Comparison of ENCODE assay signal across 9 cellular contexts in genomic region chr14:24108336-24108874, GRCh38. TPM values are rescaled to one million over a fixed set of nuclear protein-coding genes. Genes with fewer than 3 reads are reported as not detected.
A peak's percentile ranks its signal among the peaks of the same experiment; 100 is the strongest.
DNase-seq lines count a peak whose midpoint lies in the region; ATAC-seq and TF ChIP-seq lines count a peak whose summit lies in the region.
"Had no signal": no experiment of that assay in that cellular context is flagged by ENCODE, and none has a peak within 500 bp of the region (broad histone marks: within the 10 kb centered on the region; RNA-seq: fewer than 3 reads in every experiment).

No MANE protein-coding gene starts in this region.

- H3K4me3 Mint-ChIP-seq in activated CD8-positive, alpha-beta T cell treated with anti-CD3 and anti-CD28 coated beads, Interleukin-2, amount 10 ng/mL, durations not matched to agents 7 days and 5 days = no peak overlapping the region
- peak overlapping the region in 1 of 3 experiments; percentile 6 for H3K4me3 Mint-ChIP-seq in nephron
- no peak overlapping the region for H3K4me3 Mint-ChIP-seq in endodermal cell

- no peak overlapping the region for H3K27ac ChIP-seq in endodermal cell (ENCODE audit: low read depth, low read length)

- no peak for DNase-seq in activated CD8-positive, alpha-beta T cell treated with anti-CD3 and anti-CD28 coated beads, Interleukin-2, amount 10 ng/mL, durations not matched to agents 7 days and 5 days
- DNase-seq in anterior cingulate cortex (lab: John Stamatoyannopoulos, UW) (no peak), endodermal cell (no peak)

- peak overlapping the region; percentile 97 for H3K27ac Mint-ChIP-seq in activated CD8-positive, alpha-beta T cell treated with anti-CD3 and anti-CD28 coated beads, Interleukin-2, amount 10 ng/mL, durations not matched to agents 7 days and 5 days
- peak overlapping the region; percentile 29 to 59 (median 53) for H3K27ac Mint-ChIP-seq in nephron
- no peak overlapping the region for H3K27ac Mint-ChIP-seq in endodermal cell

- H3K4me1 Mint-ChIP-seq in activated CD8-positive, alpha-beta T cell treated with anti-CD3 and anti-CD28 coated beads, Interleukin-2, amount 10 ng/mL, durations not matched to agents 7 days and 5 days (ENCODE audit: low read depth) = peaks cover 42% of the 10 kb centered on the region
- H3K4me1 Mint-ChIP-seq in nephron = peaks cover 6% of the 10 kb centered on the region
- peaks cover 3% of the 10 kb centered on the region for H3K4me1 Mint-ChIP-seq in endodermal cell

- peaks cover 21% of the 10 kb centered on the region for H3K36me3 Mint-ChIP-seq in activated CD8-positive, alpha-beta T cell treated with anti-CD3 and anti-CD28 coated beads, Interleukin-2, amount 10 ng/mL, durations not matched to agents 7 days and 5 days (ENCODE audit: low read depth)
- H3K36me3 Mint-ChIP-seq in nephron (ENCODE audit: low read depth) (peaks cover 11% of the 10 kb centered on the region), endodermal cell (ENCODE audit: low read depth) (peaks cover 20% of the 10 kb centered on the region)

- H3K4me1 ChIP-seq in endodermal cell (ENCODE audit: control insufficient read depth, insufficient read depth, low read length) = no peaks in the 10 kb centered on the region
- H3K4me1 ChIP-seq: HAP-1 had no signal

- POLR2A ChIA-PET in activated CD8-positive, alpha-beta T cell treated with anti-CD3 and anti-CD28 coated beads, Interleukin-2, amount 10 ng/mL, durations not matched to agents 7 days and 5 days (lab: Charles Lee) = interaction anchor here (0.7 to 6.7 kb wide), 13 partner anchors 14 to 155 kb away, joined by 3 to 89 read pairs (median 4); partner anchors contain the start of genes DHRS4, IRF9, PCK2 and PSME1

- no peaks in the 10 kb centered on the region for H3K27me3 Mint-ChIP-seq in activated CD8-positive, alpha-beta T cell treated with anti-CD3 and anti-CD28 coated beads, Interleukin-2, amount 10 ng/mL, durations not matched to agents 7 days and 5 days (ENCODE audit: low read depth)
- H3K27me3 Mint-ChIP-seq in nephron (ENCODE audit: low read depth) (no peaks in the 10 kb centered on the region), endodermal cell (ENCODE audit: insufficient read depth) (no peaks in the 10 kb centered on the region)

- no peaks in the 10 kb centered on the region for H3K27me3 ChIP-seq in endodermal cell (ENCODE audit: control insufficient read depth, insufficient read depth, low read length, poor library complexity, severe bottlenecking)

- WGBS in endodermal cell (ENCODE audit: insufficient coverage in 1 of 2, insufficient read length in 1 of 2), 2 experiments = 46 to 52% methylated on average over 3 to 5 of the region's 5 CpGs

- H3K9ac ChIP-seq in endodermal cell (ENCODE audit: extremely low read depth, low read length, poor library complexity, severe bottlenecking) = no peak overlapping the region

- H3K9me3 ChIP-seq in endodermal cell (ENCODE audit: control insufficient read depth, low read length) = peaks cover 21% of the 10 kb centered on the region
- H3K9me3 ChIP-seq: HAP-1 had no signal

- ATAC-seq in GM18511 (IDR thresholded peaks at IDR 0.05; ENCODE audit: unreplicated experiment) = peak; percentile 36
- peak; percentile 32 for ATAC-seq in HG02588 (IDR thresholded peaks at IDR 0.05; ENCODE audit: unreplicated experiment)
- ATAC-seq in activated CD8-positive, alpha-beta T cell treated with anti-CD3 and anti-CD28 coated beads, Interleukin-2, amount 10 ng/mL, durations not matched to agents 7 days and 5 days = no peak
- no peak for ATAC-seq in GM21717 (IDR thresholded peaks at IDR 0.05; ENCODE audit: unreplicated experiment)
- no peak for ATAC-seq in GM21381 (IDR thresholded peaks at IDR 0.05; ENCODE audit: unreplicated experiment)

- no peak overlapping the region for H3K4me3 ChIP-seq in endodermal cell (ENCODE audit: low read length)
- H3K4me3 ChIP-seq: HAP-1 had no signal

- no peak for TF ChIP-seq CTCF in nephron (IDR thresholded peaks at IDR 0.05; ENCODE audit: unreplicated experiment in 3 of 3)
- no peak for TF ChIP-seq CTCF in endodermal cell (conservative IDR thresholded peaks at IDR 0.05)

- H3K36me3 ChIP-seq in endodermal cell (ENCODE audit: control insufficient read depth, insufficient read depth, low read length) = peaks cover 8% of the 10 kb centered on the region

- H3K9me3 Mint-ChIP-seq in activated CD8-positive, alpha-beta T cell treated with anti-CD3 and anti-CD28 coated beads, Interleukin-2, amount 10 ng/mL, durations not matched to agents 7 days and 5 days (ENCODE audit: insufficient read depth) = no peaks in the 10 kb centered on the region
- H3K9me3 Mint-ChIP-seq in nephron (no peaks in the 10 kb centered on the region), endodermal cell (peaks cover 25% of the 10 kb centered on the region)

- CTCF ChIA-PET in activated CD8-positive, alpha-beta T cell treated with anti-CD3 and anti-CD28 coated beads, Interleukin-2, amount 10 ng/mL, durations not matched to agents 7 days and 5 days (lab: Charles Lee) = interaction anchor here (0.6 to 9.5 kb wide), 48 partner anchors 9 to 476 kb away, joined by 3 to 315 read pairs (median 5); partner anchors contain the start of genes CARMIL3, CHMP4A, DHRS1 and DHRS4L2

RNA-seq across cellular contexts. Expression of gene DCAF11, which starts 6.2 kb away (rescaled TPM):
- 100 to 1,000 TPM; 101 to 107 TPM for total RNA-seq in activated CD8-positive, alpha-beta T cell treated with anti-CD3 and anti-CD28 coated beads, Interleukin-2, amount 10 ng/mL, durations not matched to agents 7 days and 5 days
- 10 to 100 TPM; 71.1 to 72.2 TPM for total RNA-seq in endodermal cell
- polyA plus RNA-seq in endodermal cell (2013, experiment 1 of 2) = 37.1 TPM
- 39.6 TPM for polyA plus RNA-seq in endodermal cell (2013, experiment 2 of 2)

RNA-seq across cellular contexts. Expression of gene NRL, which starts 6.3 kb away (rescaled TPM):
- 1 to 10 TPM; 2.8 to 3.4 TPM for total RNA-seq in activated CD8-positive, alpha-beta T cell treated with anti-CD3 and anti-CD28 coated beads, Interleukin-2, amount 10 ng/mL, durations not matched to agents 7 days and 5 days
- 1 to 10 TPM; 1.9 TPM for total RNA-seq in endodermal cell
- 1.0 TPM for polyA plus RNA-seq in endodermal cell (2013, experiment 1 of 2)
- polyA plus RNA-seq in endodermal cell (2013, experiment 2 of 2) = 0.41 TPM

RNA-seq across cellular contexts. Expression of gene PCK2, which starts 14.3 kb away (rescaled TPM):
- total RNA-seq in activated CD8-positive, alpha-beta T cell treated with anti-CD3 and anti-CD28 coated beads, Interleukin-2, amount 10 ng/mL, durations not matched to agents 7 days and 5 days = 10 to 100 TPM; 49.6 to 54.9 TPM
- total RNA-seq in endodermal cell = 10 to 100 TPM; 37.7 to 42.8 TPM
- 26.6 TPM for polyA plus RNA-seq in endodermal cell (2013, experiment 1 of 2)
- 16.0 TPM for polyA plus RNA-seq in endodermal cell (2013, experiment 2 of 2)

RNA-seq across cellular contexts. Expression of gene FITM1, which starts 22.1 kb away (rescaled TPM):
- 1 to 10 TPM; 1.4 to 2.1 TPM for total RNA-seq in activated CD8-positive, alpha-beta T cell treated with anti-CD3 and anti-CD28 coated beads, Interleukin-2, amount 10 ng/mL, durations not matched to agents 7 days and 5 days
- 1 to 10 TPM in 1 of 2 donors, not detected in 1; 1.1 TPM for total RNA-seq in endodermal cell
- polyA plus RNA-seq in endodermal cell (2013, experiment 1 of 2) = 0.32 TPM
- polyA plus RNA-seq in endodermal cell (2013, experiment 2 of 2) = not detected

RNA-seq across cellular contexts. Expression of gene PSME1, which starts 27.6 kb away (rescaled TPM):
- 100 to 1,000 TPM; 516 to 530 TPM for total RNA-seq in activated CD8-positive, alpha-beta T cell treated with anti-CD3 and anti-CD28 coated beads, Interleukin-2, amount 10 ng/mL, durations not matched to agents 7 days and 5 days
- total RNA-seq in endodermal cell = 100 to 1,000 TPM in 1 of 2 donors, 10 to 100 TPM in 1; 68.6 to 108 TPM
- polyA plus RNA-seq in endodermal cell (2013, experiment 1 of 2) = 87.9 TPM
- polyA plus RNA-seq in endodermal cell (2013, experiment 2 of 2) = 79.7 TPM

Comparison
In these comparisons a context has a peak if more than half of its experiments do, and no peak if none do; other contexts are left out.
1. ATAC-seq: peak in GM18511 (single experiment) and HG02588 (single experiment); none in activated CD8-positive, alpha-beta T cell treated with anti-CD3 and anti-CD28 coated beads, Interleukin-2, amount 10 ng/mL, durations not matched to agents 7 days and 5 days (single experiment), GM21717 (single experiment) and GM21381 (single experiment).